ENCODE assay signal across 9 cellular contexts in genomic region chr7:127683776-127684681, GRCh38. TPM values are rescaled to one million over a fixed set of nuclear protein-coding genes. Genes with fewer than 3 reads are reported as not detected.
A peak's percentile ranks its signal among the peaks of the same experiment; 100 is the strongest.
DNase-seq lines count a peak whose midpoint lies in the region; ATAC-seq and TF ChIP-seq lines count a peak whose summit lies in the region.
"Had no signal": no experiment of that assay in that cellular context is flagged by ENCODE, and none has a peak within 500 bp of the region (broad histone marks: within the 10 kb centered on the region; RNA-seq: fewer than 3 reads in every experiment).

No MANE protein-coding gene starts in this region.

- peaks cover 37% of the 10 kb centered on the region for H3K36me3 Mint-ChIP-seq in endothelial cell (ENCODE audit: low read depth, unreplicated experiment)

- ATAC-seq in GM21423 (IDR thresholded peaks at IDR 0.05; ENCODE audit: unreplicated experiment) (peak; percentile 64), HG03442 (IDR thresholded peaks at IDR 0.05; ENCODE audit: unreplicated experiment) (peak; percentile 70)
- ATAC-seq: natural killer cell treated with Interleukin-12 subunit alpha and Interleukin-12 subunit beta and Interleukin-15 and Interleukin-18, amount 100 ng/mL, for 72 hours had no signal

- no peaks in the 10 kb centered on the region for H3K9me3 ChIP-seq in colonic mucosa

- intact Hi-C loops in colonic mucosa (cut with DNase I): no loop called here

- peak overlapping the region; percentile 97 for H3K27ac Mint-ChIP-seq in endothelial cell (ENCODE audit: unreplicated experiment)
- H3K27ac Mint-ChIP-seq: natural killer cell treated with Interleukin-12 subunit alpha and Interleukin-12 subunit beta and Interleukin-15 and Interleukin-18, amount 100 ng/mL, for 72 hours had no signal

- POLR2A ChIA-PET in GM10248 (lab: Yijun Ruan, JAX): no interaction called here

- no peak overlapping the region for H3K4me3 ChIP-seq in colonic mucosa

- no peaks in the 10 kb centered on the region for H3K36me3 ChIP-seq in colonic mucosa

- peak overlapping the region; percentile 74 for H3K4me3 Mint-ChIP-seq in endothelial cell (ENCODE audit: unreplicated experiment)
- H3K4me3 Mint-ChIP-seq: natural killer cell treated with Interleukin-12 subunit alpha and Interleukin-12 subunit beta and Interleukin-15 and Interleukin-18, amount 100 ng/mL, for 72 hours had no signal

- H3K27me3 ChIP-seq in colonic mucosa: no peaks in the 10 kb centered on the region

- DNase-seq in GM10248 (ENCODE audit: extremely low spot score) (peak; percentile 21), endothelial cell (ENCODE audit: low spot score) (no peak), pons (ENCODE audit: low spot score) (no peak), colonic mucosa (no peak), NCI-H446 (lab: John Stamatoyannopoulos, UW) (no peak)
- no peak for DNase-seq in activated effector memory CD4-positive, alpha-beta T cell treated with anti-CD3 and anti-CD28 coated beads, Interleukin-2, amount 50 U/mL, for 16 hours

- H3K27ac ChIP-seq in colonic mucosa: no peak overlapping the region

- H3K9me3 Mint-ChIP-seq in endothelial cell (ENCODE audit: unreplicated experiment): no peaks in the 10 kb centered on the region

- TF ChIP-seq CTCF in GM10248 (IDR thresholded peaks at IDR 0.05; ENCODE audit: control extremely low read depth, extremely low read depth, low read depth, missing control alignments): no peak
- TF ChIP-seq CTCF in endothelial cell (IDR thresholded peaks at IDR 0.05; ENCODE audit: unreplicated experiment): no peak
- TF ChIP-seq CTCF in colonic mucosa (IDR thresholded peaks at IDR 0.05): no peak

- peaks cover 77% of the 10 kb centered on the region for H3K4me1 Mint-ChIP-seq in endothelial cell (ENCODE audit: unreplicated experiment)

- no peak overlapping the region for H3K9ac ChIP-seq in colonic mucosa (ENCODE audit: low read depth in 2 of 2, low read length in 2 of 2)

- peaks cover 9% of the 10 kb centered on the region for H3K27me3 Mint-ChIP-seq in endothelial cell (ENCODE audit: unreplicated experiment)
- H3K27me3 Mint-ChIP-seq: natural killer cell treated with Interleukin-12 subunit alpha and Interleukin-12 subunit beta and Interleukin-15 and Interleukin-18, amount 100 ng/mL, for 72 hours had no signal

- CTCF ChIA-PET in GM10248 (lab: Yijun Ruan, JAX): interaction anchor here (1.0 to 2.9 kb wide), 9 partner anchors 8 to 525 kb away, joined by 3 to 11 read pairs (median 5); no protein-coding TSS in a partner anchor

- H3K4me1 ChIP-seq in colonic mucosa: no peaks in the 10 kb centered on the region

RNA-seq across cellular contexts. Expression of gene SND1, which starts 32.0 kb away (rescaled TPM):
- total RNA-seq in endothelial cell (ENCODE audit: unreplicated experiment): 375 TPM
- total RNA-seq in colonic mucosa: 100 to 1,000 TPM; 134 to 163 TPM
